In genomic region chr2:240394549-240394948, GRCh38 we compare ENCODE assay signal across 24 cellular contexts.
"Had no signal": no experiment of that assay in that cellular context is flagged by ENCODE, and none has a peak within 500 bp of the region (broad histone marks: within the 10 kb centered on the region; RNA-seq: fewer than 3 reads in every experiment).

No MANE protein-coding gene starts in this region.

- H3K27ac ChIP-seq: body of pancreas, cardiac muscle cell, epithelial cell of prostate, SJCRH30, upper lobe of left lung, VCaP had no signal

- ATAC-seq: activated CD4-positive, alpha-beta T cell treated with anti-CD3 and anti-CD28 coated beads for 36 hours; body of pancreas; left ventricle myocardium superior; sciatic nerve; stimulated activated memory B cell treated with anti-CD40 and anti-IgM and Interleukin-4, amounts not matched to agents 10 μg/mL and 1 μg/mL and 100 μg/mL, for 72 hours; T-cell had no signal

- H3K4me1 Mint-ChIP-seq: stimulated activated memory B cell treated with anti-CD40 and anti-IgM and Interleukin-4, amounts not matched to agents 10 μg/mL and 1 μg/mL and 100 μg/mL, for 72 hours had no signal

- H3K36me3 ChIP-seq: cardiac muscle cell, SJCRH30, upper lobe of left lung had no signal

- H3K27me3 ChIP-seq: body of pancreas, cardiac muscle cell, upper lobe of left lung had no signal

- H3K27me3 Mint-ChIP-seq: activated CD4-positive, alpha-beta T cell treated with anti-CD3 and anti-CD28 coated beads for 36 hours; T-cell had no signal

- H3K4me1 ChIP-seq: body of pancreas, upper lobe of left lung had no signal

- H3K27ac Mint-ChIP-seq: activated CD4-positive, alpha-beta T cell treated with anti-CD3 and anti-CD28 coated beads for 36 hours; immature natural killer cell; nephron progenitor cell; stimulated activated memory B cell treated with anti-CD40 and anti-IgM and Interleukin-4, amounts not matched to agents 10 μg/mL and 1 μg/mL and 100 μg/mL, for 72 hours; T-cell; T-helper 2 cell treated with Interferon-gamma antibody and Interleukin-4, amounts not matched to agents 5 μg/mL and 100 μg/mL, for 36 hours had no signal

- DNase-seq: activated CD4-positive, alpha-beta T cell treated with anti-CD3 and anti-CD28 coated beads, Interleukin-2, amount 50 U/mL, for 4 hours; activated CD8-positive, alpha-beta memory T cell treated with anti-CD3 and anti-CD28 coated beads, Interleukin-2, amount 50 U/mL, for 48 hours; activated gamma-delta T cell; activated naive CD4-positive, alpha-beta T cell treated with anti-CD3 and anti-CD28 coated beads, Interleukin-2, amount 50 U/mL, for 16 hours; activated T-cell treated with anti-CD3 and anti-CD28 coated beads, Interleukin-2, amount 50 U/mL, for 48 hours; anterior cingulate cortex; immature natural killer cell; left ventricle myocardium superior; mammary epithelial cell; midbrain; nephron progenitor cell; SJCRH30; stimulated activated CD4-positive, alpha-beta T cell treated with anti-CD3 and anti-CD28 coated beads, Interleukin-15, amount 100 ng/mL, for 24 hours had no signal

- H3K4me3 ChIP-seq: body of pancreas, cardiac muscle cell, SJCRH30, smooth muscle cell, upper lobe of left lung had no signal

- H3K9me3 ChIP-seq: body of pancreas, SJCRH30, upper lobe of left lung had no signal

- H3K4me3 Mint-ChIP-seq: activated CD4-positive, alpha-beta T cell treated with anti-CD3 and anti-CD28 coated beads for 36 hours; immature natural killer cell; nephron progenitor cell; stimulated activated memory B cell treated with anti-CD40 and anti-IgM and Interleukin-4, amounts not matched to agents 10 μg/mL and 1 μg/mL and 100 μg/mL, for 72 hours; T-cell; T-helper 2 cell treated with Interferon-gamma antibody and Interleukin-4, amounts not matched to agents 5 μg/mL and 100 μg/mL, for 36 hours had no signal

- H3K36me3 Mint-ChIP-seq: immature natural killer cell; stimulated activated memory B cell treated with anti-CD40 and anti-IgM and Interleukin-4, amounts not matched to agents 10 μg/mL and 1 μg/mL and 100 μg/mL, for 72 hours; T-cell had no signal

- H3K9me3 Mint-ChIP-seq: immature natural killer cell; nephron progenitor cell; stimulated activated memory B cell treated with anti-CD40 and anti-IgM and Interleukin-4, amounts not matched to agents 10 μg/mL and 1 μg/mL and 100 μg/mL, for 72 hours; T-cell; T-helper 2 cell treated with Interferon-gamma antibody and Interleukin-4, amounts not matched to agents 5 μg/mL and 100 μg/mL, for 36 hours had no signal
